19 cellular contexts compared by ENCODE assay signal in genomic region chr15:64213646-64214045, GRCh38. TPM values are rescaled to one million over a fixed set of nuclear protein-coding genes. Genes with fewer than 3 reads are reported as not detected.
DNase-seq lines count a peak whose midpoint lies in the region; ATAC-seq, FAIRE-seq and TF ChIP-seq lines count a peak whose summit lies in the region.
"Had no signal": no experiment of that assay in that cellular context is flagged by ENCODE, and none has a peak within 500 bp of the region (broad histone marks: within the 10 kb centered on the region; RNA-seq: fewer than 3 reads in every experiment).

No MANE protein-coding gene starts in this region.

- H3K27me3 ChIP-seq in mammary epithelial cell (ENCODE audit: insufficient read depth, low read length) (no peaks in the 10 kb centered on the region), osteoblast (ENCODE audit: insufficient read depth, low read length) (no peaks in the 10 kb centered on the region)

- POLR2A ChIA-PET in HEK293 (lab: Yijun Ruan, JAX): no interaction called here

- TF ChIP-seq CTCF in HEK293 (tag by site-specific recombination; IDR thresholded peaks at IDR 0.05): no peak
- TF ChIP-seq CTCF in mammary epithelial cell (conservative IDR thresholded peaks at IDR 0.05 in 1 of 2, IDR thresholded peaks at IDR 0.05 in 1 of 2; ENCODE audit: extremely low read depth in 1 of 2, insufficient read depth in 1 of 2, low read depth in 1 of 2, low read length in 2 of 2): no peak
- no peak for TF ChIP-seq CTCF in osteoblast (IDR thresholded peaks at IDR 0.05; ENCODE audit: extremely low read depth, low read depth, low read length)

- H3K36me3 ChIP-seq in HEK293 (ENCODE audit: control insufficient read depth in 2 of 2, insufficient read depth in 1 of 2, low read length in 2 of 2) (peaks cover 0 to 6% of the 10 kb centered on the region in 2 experiments; a peak in 2 of 3 replicates), mammary epithelial cell (ENCODE audit: insufficient read depth, low read length) (peaks cover 14% of the 10 kb centered on the region), osteoblast (ENCODE audit: insufficient read depth, low read length) (peaks cover 14% of the 10 kb centered on the region)

- DNase-seq in LHCN-M2 (ENCODE audit: low read depth): peak; percentile 51
- peak; percentile 27 for DNase-seq in mammary epithelial cell
- peak; percentile 36 for DNase-seq in osteoblast (ENCODE audit: insufficient read length, low spot score, missing footprints)
- DNase-seq in GM12891 (ENCODE audit: insufficient read length, low spot score): no peak
- no peak for DNase-seq in NCI-H748 (lab: John Stamatoyannopoulos, UW; ENCODE audit: unreplicated experiment)
- no peak for DNase-seq in left cardiac atrium
- DNase-seq: ACHN; AML-193; HFFc6; Kasumi-1; MV-4-11; NCI-H1417 treated with DMSO at 0.1 percent for 48 hours; NCI-H2081 treated with DMSO at 0.1 percent for 48 hours; NCI-H446; NCI-H69; NK-92 treated with Interleukin-12 subunit alpha and Interleukin-12 subunit beta, amount 100 ng/mL, for 24 hours; SIG-M5 had no signal

- H3K9me3 ChIP-seq in HEK293 (ENCODE audit: control insufficient read depth, insufficient read depth, low read depth, low read length) (no peaks in the 10 kb centered on the region), mammary epithelial cell (replicated peaks; ENCODE audit: insufficient read depth, low read length) (no peaks in the 10 kb centered on the region), osteoblast (ENCODE audit: low read depth, low read length) (no peaks in the 10 kb centered on the region)

- no peak for FAIRE-seq in GM12891 (lab: Jason Lieb, UNC)
- FAIRE-seq: H1 had no signal

- H3K79me2 ChIP-seq in mammary epithelial cell (ENCODE audit: insufficient read depth, low read length) (peaks cover 29% of the 10 kb centered on the region), osteoblast (ENCODE audit: insufficient read depth, low read length) (peaks cover 11% of the 10 kb centered on the region)

- H3K4me1 ChIP-seq in HEK293 (ENCODE audit: control insufficient read depth, insufficient read depth, low read length) (peaks cover 8% of the 10 kb centered on the region; the same call in 1 of the 2 replicates), mammary epithelial cell (ENCODE audit: insufficient read depth, low read length) (peaks cover 9% of the 10 kb centered on the region), osteoblast (ENCODE audit: insufficient read depth, low read length) (no peaks in the 10 kb centered on the region)

- no TSS peak for BruUV-seq in mammary epithelial cell (replicated peaks; lab: Mats Ljungman, UMichigan)

- CTCF ChIA-PET in HEK293 (lab: Yijun Ruan, JAX) (interaction anchor here (0.9 kb wide), 2 partner anchors 174 to 467 kb away, joined by 3 read pairs; no protein-coding TSS in a partner anchor), mammary epithelial cell (lab: Charles Lee; ENCODE audit: low non-redundant PET) (no interaction called here)

- H2AFZ ChIP-seq in mammary epithelial cell (ENCODE audit: low read depth, low read length) (no peak overlapping the region), osteoblast (ENCODE audit: low read length) (no peak overlapping the region)

- WGBS in mammary epithelial cell (ENCODE audit: low coverage, missing lambda C conversion rate): 82% methylated on average over 3 of the region's 3 CpGs

- intact Hi-C loops in mammary epithelial cell (cut with micrococcal nuclease): loop anchor here (10.0 kb wide), 1 partner anchor 441 kb away; no protein-coding TSS in a partner anchor
- intact Hi-C loops in left cardiac atrium (cut with DNase I): loop anchor here in 1 of 2 donors (10.0 kb wide), 1 partner anchor 141 kb away; the partner anchor contains the start of gene CSNK1G1

- no peak overlapping the region for H3K9ac ChIP-seq in mammary epithelial cell (ENCODE audit: insufficient read depth, low read length)

- no peak for ATAC-seq in left cardiac atrium

- in situ Hi-C loops in mammary epithelial cell (cut with MboI; ENCODE audit: low sequenced_read_pairs in 2 of 2): no loop called here

- dilution Hi-C loops in mammary epithelial cell (cut with HindIII; ENCODE audit: low sequenced_read_pairs): no loop called here

- TF ChIP-seq POLR2A in GM12891 (IDR thresholded peaks at IDR 0.05; ENCODE audit: low read depth, low read length): no peak

- H3K4me2 ChIP-seq in mammary epithelial cell (ENCODE audit: insufficient read depth, low read depth, low read length) (no peak overlapping the region), osteoblast (ENCODE audit: insufficient read depth, low read length) (no peak overlapping the region)

- H4K20me1 ChIP-seq in mammary epithelial cell (ENCODE audit: insufficient read depth, low read length) (no peaks in the 10 kb centered on the region), osteoblast (ENCODE audit: insufficient read depth, low read length) (no peaks in the 10 kb centered on the region)

- H3K27ac ChIP-seq in HEK293 (ENCODE audit: extremely low read depth, low read depth, low read length) (peak overlapping the region; percentile 24; the same call in 1 of the 2 replicates), mammary epithelial cell (ENCODE audit: insufficient read depth, low read depth, low read length) (no peak overlapping the region), osteoblast (ENCODE audit: low read depth, low read length) (no peak overlapping the region)

- no peak overlapping the region for H3K4me3 ChIP-seq in HEK293 (ENCODE audit: low read depth, low read length)
- no peak overlapping the region for H3K4me3 ChIP-seq in mammary epithelial cell (replicated peaks in 1 of 3; ENCODE audit: insufficient read depth in 1 of 3, low read depth in 2 of 3, low read length in 3 of 3)
- no peak overlapping the region for H3K4me3 ChIP-seq in osteoblast (ENCODE audit: insufficient read depth, low read length)

TF ChIP-seq in HEK293, 187 proteins besides CTCF, POLR2A, EP300 and RAD21 (continues in another document):
- TF ChIP-seq ZNF266 (tag by site-specific recombination; IDR thresholded peaks at IDR 0.05; ENCODE audit: low read depth) (no peak), RBAK (tag by site-specific recombination; IDR thresholded peaks at IDR 0.05) (no peak), ZNF138 (tag by site-specific recombination; IDR thresholded peaks at IDR 0.05; ENCODE audit: borderline replicate concordance) (no peak), OSR2 (tag by site-specific recombination; IDR thresholded peaks at IDR 0.05) (peak; percentile 75), ZSCAN30 (tag by site-specific recombination; IDR thresholded peaks at IDR 0.05) (peak; percentile 45; the same call in 1 of the 2 replicates), KLF7 (tag by site-specific recombination; IDR thresholded peaks at IDR 0.05; ENCODE audit: borderline replicate concordance) (no peak), ZNF600 (tag by site-specific recombination; IDR thresholded peaks at IDR 0.05) (no peak), SP7 (tag by site-specific recombination; IDR thresholded peaks at IDR 0.05) (peak; percentile 56; the same call in 1 of the 2 replicates), ZNF132 (tag by site-specific recombination; IDR thresholded peaks at IDR 0.05; ENCODE audit: borderline replicate concordance) (no peak), ZNF555 (tag by site-specific recombination; conservative IDR thresholded peaks at IDR 0.05) (no peak), HOXA7 (CRISPR knock-in tag; IDR thresholded peaks at IDR 0.05; ENCODE audit: borderline replicate concordance) (no peak), BCL11A (tag by site-specific recombination; IDR thresholded peaks at IDR 0.05; ENCODE audit: low read depth) (peak; percentile 80)

TF ChIP-seq in GM12891, 5 proteins besides CTCF, POLR2A, EP300 and RAD21:
- TF ChIP-seq TAF1 (IDR thresholded peaks at IDR 0.05; ENCODE audit: low read depth, low read length): no peak
- TF ChIP-seq SPI1 (IDR thresholded peaks at IDR 0.05; ENCODE audit: low read depth, low read length): no peak
- no peak for TF ChIP-seq POLR2AphosphoS5 (IDR thresholded peaks at IDR 0.05; ENCODE audit: low read depth, low read length)
- TF ChIP-seq PAX5 (IDR thresholded peaks at IDR 0.05; ENCODE audit: insufficient read depth, low read length, severe bottlenecking): no peak
- no peak for TF ChIP-seq POU2F2 (IDR thresholded peaks at IDR 0.05; ENCODE audit: low read depth, low read length)

RNA-seq across cellular contexts. Expression of gene PPIB, which starts 50.8 kb away (rescaled TPM):
- total RNA-seq in LHCN-M2 (2014; rRNA removed) (478 and 568 TPM in 2 replicates), mammary epithelial cell (100 to 1,000 TPM; 360 to 523 TPM), osteoblast (954 and 1,032 TPM in 2 replicates), left cardiac atrium (100 to 1,000 TPM; 256 to 257 TPM)
- polyA plus RNA-seq in LHCN-M2 (2012): 872 TPM
- 724 TPM for polyA plus RNA-seq in mammary epithelial cell
- polyA minus RNA-seq in mammary epithelial cell: 421 TPM
- polyA plus RNA-seq in GM12891 (2012; ENCODE audit: low read depth, missing spikeins): 328 TPM

Comparison
In these comparisons a context has a peak if more than half of its experiments do, and no peak if none do; other contexts are left out.
1. DNase-seq: peak in LHCN-M2 (single experiment), mammary epithelial cell (single experiment) and osteoblast (single experiment); none in GM12891 (single experiment), NCI-H748 (single experiment) and left cardiac atrium (single experiment).